10 cellular contexts compared by ENCODE assay signal in genomic region chr2:219124379-219125110, GRCh38. TPM values are rescaled to one million over a fixed set of nuclear protein-coding genes. Genes with fewer than 3 reads are reported as not detected.
DNase-seq lines count a peak whose midpoint lies in the region; ATAC-seq, FAIRE-seq and TF ChIP-seq lines count a peak whose summit lies in the region.
"Had no signal": no experiment of that assay in that cellular context is flagged by ENCODE, and none has a peak within 500 bp of the region (broad histone marks: within the 10 kb centered on the region; RNA-seq: fewer than 3 reads in every experiment).

No MANE protein-coding gene starts in this region.

- H3K4me3 Mint-ChIP-seq in activated T-helper 17 cell treated with anti-CD3 and anti-CD28 coated beads, Interleukin-2, amount 50 U/mL, for 72 hours = no peak overlapping the region
- peak overlapping the region; percentile 31 for H3K4me3 Mint-ChIP-seq in type B pancreatic cell

- CTCF ChIA-PET in HepG2 (lab: Yijun Ruan, JAX; ENCODE audit: low intra/inter-chr PET ratio, low total read pairs) = no interaction called here

- ATAC-seq in left cardiac atrium (peak; percentile 36 to 50), HepG2 (no peak), gastroesophageal sphincter (no peak), HG02642 (IDR thresholded peaks at IDR 0.05; ENCODE audit: poor library complexity, unreplicated experiment) (no peak)
- ATAC-seq in activated T-helper 17 cell treated with anti-CD3 and anti-CD28 coated beads, Interleukin-2, amount 50 U/mL, for 72 hours (replicated peaks) = peak; percentile 17
- ATAC-seq: activated CD4-positive, CD25-positive, alpha-beta regulatory T cell treated with anti-CD3 and anti-CD28 coated beads, Interleukin-2, amount 50 U/mL, for 24 hours had no signal

- H3K4me3 ChIP-seq in HepG2 (replicated peaks in 1 of 3; ENCODE audit: insufficient read depth in 1 of 3, low read depth in 2 of 3, low read length in 3 of 3) (no peak overlapping the region), gastroesophageal sphincter (no peak overlapping the region)

- H3K9me3 Mint-ChIP-seq in activated T-helper 17 cell treated with anti-CD3 and anti-CD28 coated beads, Interleukin-2, amount 50 U/mL, for 72 hours = no peaks in the 10 kb centered on the region
- H3K9me3 Mint-ChIP-seq in type B pancreatic cell = no peaks in the 10 kb centered on the region

- peaks cover 23% of the 10 kb centered on the region for H4K20me1 ChIP-seq in HepG2 (ENCODE audit: insufficient read depth, low read length)

- H3K36me3 Mint-ChIP-seq in activated T-helper 17 cell treated with anti-CD3 and anti-CD28 coated beads, Interleukin-2, amount 50 U/mL, for 72 hours (ENCODE audit: low read depth) = peaks cover 5% of the 10 kb centered on the region
- peaks cover 10% of the 10 kb centered on the region for H3K36me3 Mint-ChIP-seq in type B pancreatic cell

- in situ Hi-C loops in HepG2 (cut with HindIII; ENCODE audit: extremely low pct_ligation_motif_present, low pct_unique_long_range_greater_than_20kb) = no loop called here

- H3K27me3 ChIP-seq in HepG2 (ENCODE audit: control insufficient read depth in 1 of 2, insufficient read depth in 2 of 2, low read length in 2 of 2) = no peaks in the 10 kb centered on the region
- H3K27me3 ChIP-seq in gastroesophageal sphincter = no peaks in the 10 kb centered on the region

- no peak for TF ChIP-seq EP300 in HepG2 (IDR thresholded peaks at IDR 0.05; ENCODE audit: low read depth in 2 of 2, low read length in 2 of 2)
- no peak for TF ChIP-seq EP300 in HepG2 (CRISPR knock-in tag; IDR thresholded peaks at IDR 0.05; ENCODE audit: borderline replicate concordance)
- no peak for TF ChIP-seq EP300 in gastroesophageal sphincter (IDR thresholded peaks at IDR 0.05)

- no peak overlapping the region for H2AFZ ChIP-seq in HepG2 (ENCODE audit: low read length)

- TF ChIP-seq CTCF in HepG2 (CRISPR knock-in tag; IDR thresholded peaks at IDR 0.05) (no peak), type B pancreatic cell (conservative IDR thresholded peaks at IDR 0.05) (no peak), gastroesophageal sphincter (IDR thresholded peaks at IDR 0.05) (no peak)

- no peaks in the 10 kb centered on the region for H3K9me3 ChIP-seq in HepG2 (ENCODE audit: low read length)
- no peaks in the 10 kb centered on the region for H3K9me3 ChIP-seq in gastroesophageal sphincter

- H3K79me2 ChIP-seq in HepG2 (ENCODE audit: insufficient read depth, low read length) = no peaks in the 10 kb centered on the region

- no peak overlapping the region for H3K4me2 ChIP-seq in HepG2 (ENCODE audit: low read depth, low read length)

- no peaks in the 10 kb centered on the region for H3K27me3 Mint-ChIP-seq in activated T-helper 17 cell treated with anti-CD3 and anti-CD28 coated beads, Interleukin-2, amount 50 U/mL, for 72 hours
- no peaks in the 10 kb centered on the region for H3K27me3 Mint-ChIP-seq in type B pancreatic cell

- no peak for FAIRE-seq in HepG2 (lab: Jason Lieb, UNC)

- peaks cover 16% of the 10 kb centered on the region for H3K4me1 Mint-ChIP-seq in activated T-helper 17 cell treated with anti-CD3 and anti-CD28 coated beads, Interleukin-2, amount 50 U/mL, for 72 hours
- H3K4me1 Mint-ChIP-seq in type B pancreatic cell (ENCODE audit: unreplicated experiment) = peaks cover 18% of the 10 kb centered on the region

- no peak overlapping the region for H3K9ac ChIP-seq in HepG2 (ENCODE audit: insufficient read depth, low read depth, low read length)

- H3K27ac ChIP-seq in HepG2 (ENCODE audit: extremely low read length, insufficient read depth, low read length) = no peak overlapping the region
- H3K27ac ChIP-seq in gastroesophageal sphincter = no peak overlapping the region

- DNase-seq in left cardiac atrium = no peak
- no peak for DNase-seq in cardiac septum (ENCODE audit: low spot score)
- no peak for DNase-seq in HepG2 (ENCODE audit: low spot score)
- no peak for DNase-seq in type B pancreatic cell (ENCODE audit: extremely low spot score, unreplicated experiment)
- DNase-seq in effector CD4-positive, alpha-beta T cell = no peak
- DNase-seq: COR-L47 had no signal

- WGBS in HepG2 (ENCODE audit: low lambda C conversion rate) = 86% methylated on average over 4 of the region's 4 CpGs
- 60 to 68% methylated on average over 4 of the region's 4 CpGs for WGBS in gastroesophageal sphincter (ENCODE audit: low coverage in 1 of 2), 2 donors

- H3K36me3 ChIP-seq in HepG2 (replicated peaks in 1 of 2; ENCODE audit: control insufficient read depth in 1 of 2, insufficient read depth in 2 of 2, low read length in 2 of 2) (no peaks in the 10 kb centered on the region; a peak in 1 of 5 replicates), gastroesophageal sphincter (no peaks in the 10 kb centered on the region)

- peak overlapping the region; percentile 69 for H3K27ac Mint-ChIP-seq in activated T-helper 17 cell treated with anti-CD3 and anti-CD28 coated beads, Interleukin-2, amount 50 U/mL, for 72 hours
- peak overlapping the region; percentile 75 for H3K27ac Mint-ChIP-seq in type B pancreatic cell

- POLR2A ChIA-PET in HepG2 (lab: Yijun Ruan, JAX) = no interaction called here

- H3K4me1 ChIP-seq in HepG2 (ENCODE audit: insufficient read depth, low read length) (peaks cover 57% of the 10 kb centered on the region), gastroesophageal sphincter (peaks cover 0 to 26% (median 0%) of the 10 kb centered on the region in 3 donors)

- no peak for TF ChIP-seq RAD21 in HepG2 (CRISPR knock-in tag; IDR thresholded peaks at IDR 0.05)

- no peak for TF ChIP-seq POLR2A in HepG2 (IDR thresholded peaks at IDR 0.05; ENCODE audit: insufficient read depth in 1 of 2, low read depth in 2 of 2, low read length in 2 of 2)
- TF ChIP-seq POLR2A in gastroesophageal sphincter (IDR thresholded peaks at IDR 0.05) = no peak

- intact Hi-C loops in left cardiac atrium (cut with DNase I) = loop anchor here in 1 of 2 donors (5.0 kb wide), 1 partner anchor 67 kb away; no protein-coding TSS in a partner anchor
- intact Hi-C loops in cardiac septum (cut with DNase I) = no loop called here
- intact Hi-C loops in HepG2 (cut with micrococcal nuclease; ENCODE audit: unreplicated experiment) = no loop called here

- BruUV-seq in HepG2 (replicated peaks; lab: Mats Ljungman, UMichigan) = no TSS peak

RNA-seq across cellular contexts. Expression of gene NHEJ1, which starts 36.1 kb away (rescaled TPM):
- total RNA-seq in left cardiac atrium (1 to 10 TPM; 4.7 to 6.9 TPM), cardiac septum (6.7 TPM), HepG2 (2016; rRNA removed; fragmentation: Illumina TruSeq; extraction: Trizol) (30.7 and 42.1 TPM in 2 replicates), type B pancreatic cell (ENCODE audit: low replicate concordance) (17.9 and 19.6 TPM in 2 replicates), gastroesophageal sphincter (10 to 100 TPM; 12.8 to 25.5 (median 17.4) TPM)
- total RNA-seq in activated T-helper 17 cell treated with anti-CD3 and anti-CD28 coated beads, Interleukin-2, amount 50 U/mL, for 72 hours = 10 to 100 TPM; 24.1 to 26.6 TPM
- 6.5 and 7.7 TPM in 2 replicates for total RNA-seq in HepG2 (2016; cell fraction: cytosol; rRNA removed; fragmentation: Illumina TruSeq; extraction: Trizol; ENCODE audit: low read depth)
- total RNA-seq in HepG2 (2016; cell fraction: insoluble cytoplasmic fraction; rRNA removed; fragmentation: Illumina TruSeq; extraction: Trizol) = 30.0 and 42.5 TPM in 2 replicates
- total RNA-seq in HepG2 (2016; cell fraction: membrane; rRNA removed; fragmentation: Illumina TruSeq; extraction: Trizol) = 17.1 and 17.3 TPM in 2 replicates
- total RNA-seq in HepG2 (2016; cell fraction: nucleus; rRNA removed; fragmentation: Illumina TruSeq; extraction: Trizol) = 16.1 and 17.3 TPM in 2 replicates
- polyA plus RNA-seq in HepG2 (2011; rRNA removed) = 23.8 and 30.0 TPM in 2 replicates
- polyA plus RNA-seq in HepG2 (2011; cell fraction: cytosol; rRNA removed) = 23.3 and 26.7 TPM in 2 replicates
- 12.3 and 14.8 TPM in 2 replicates for polyA plus RNA-seq in HepG2 (2011; cell fraction: nucleus; rRNA removed)
- 20.2 and 22.8 TPM in 2 replicates for polyA plus RNA-seq in HepG2 (2012)
- 5.5 and 6.1 TPM in 2 replicates for polyA plus RNA-seq in HepG2 (2016; cell fraction: cytosol; fragmentation: Illumina TruSeq; extraction: Trizol; ENCODE audit: low read depth)
- polyA plus RNA-seq in HepG2 (2016; cell fraction: insoluble cytoplasmic fraction; fragmentation: Illumina TruSeq; extraction: Trizol; ENCODE audit: low read depth) = 35.8 and 40.0 TPM in 2 replicates
- 11.3 and 13.4 TPM in 2 replicates for polyA plus RNA-seq in HepG2 (2016; cell fraction: membrane; fragmentation: Illumina TruSeq; extraction: Trizol; ENCODE audit: low read depth)
- polyA plus RNA-seq in HepG2 (2016; cell fraction: nucleus; fragmentation: Illumina TruSeq; extraction: Trizol; ENCODE audit: insufficient read depth, low read depth) = 14.3 and 14.5 TPM in 2 replicates
- polyA minus RNA-seq in HepG2 (2011; rRNA and poly(A)+ RNA removed; ENCODE audit: low replicate concordance) = 47.0 and 114 TPM in 2 replicates
- 20.4 and 25.8 TPM in 2 replicates for polyA minus RNA-seq in HepG2 (2011; cell fraction: cytosol; rRNA and poly(A)+ RNA removed)
- 19.6 and 28.0 TPM in 2 replicates for polyA minus RNA-seq in HepG2 (2011; cell fraction: nucleus; rRNA and poly(A)+ RNA removed)

RNA-seq across cellular contexts. Expression of gene SLC23A3, which starts 45.3 kb away (rescaled TPM):
- total RNA-seq in left cardiac atrium (under 1 TPM; 0.47 to 0.50 TPM), cardiac septum (0.48 TPM), HepG2 (2016; rRNA removed; fragmentation: Illumina TruSeq; extraction: Trizol) (0.38 TPM in 1 of 2 replicates, not detected in the other), type B pancreatic cell (ENCODE audit: low replicate concordance) (5.5 and 6.1 TPM in 2 replicates), gastroesophageal sphincter (1 to 10 TPM in 1 of 4 donors, under 1 TPM in 2, not detected in 1; 0.23 to 1.1 (median 0.27) TPM)
- total RNA-seq in activated T-helper 17 cell treated with anti-CD3 and anti-CD28 coated beads, Interleukin-2, amount 50 U/mL, for 72 hours = 1 to 10 TPM; 2.9 to 7.7 TPM
- total RNA-seq in HepG2 (2016; cell fraction: cytosol; rRNA removed; fragmentation: Illumina TruSeq; extraction: Trizol; ENCODE audit: low read depth) = 0.40 and 0.71 TPM in 2 replicates
- total RNA-seq in HepG2 (2016; cell fraction: insoluble cytoplasmic fraction; rRNA removed; fragmentation: Illumina TruSeq; extraction: Trizol) = 0.37 TPM in 1 of 2 replicates, not detected in the other
- total RNA-seq in HepG2 (2016; cell fraction: membrane; rRNA removed; fragmentation: Illumina TruSeq; extraction: Trizol) = 0.21 and 0.37 TPM in 2 replicates
- 0.34 and 0.56 TPM in 2 replicates for total RNA-seq in HepG2 (2016; cell fraction: nucleus; rRNA removed; fragmentation: Illumina TruSeq; extraction: Trizol)
- polyA plus RNA-seq in HepG2 (2011; rRNA removed) = 0.78 and 2.1 TPM in 2 replicates
- 0.10 and 0.12 TPM in 2 replicates for polyA plus RNA-seq in HepG2 (2011; cell fraction: cytosol; rRNA removed)
- polyA plus RNA-seq in HepG2 (2011; cell fraction: nucleus; rRNA removed) = 7.7 and 12.3 TPM in 2 replicates
- polyA plus RNA-seq in HepG2 (2012) = 0.89 and 1.8 TPM in 2 replicates
- polyA plus RNA-seq in HepG2 (2016; cell fraction: cytosol; fragmentation: Illumina TruSeq; extraction: Trizol; ENCODE audit: low read depth) = not detected in 2 replicates
- polyA plus RNA-seq in HepG2 (2016; cell fraction: insoluble cytoplasmic fraction; fragmentation: Illumina TruSeq; extraction: Trizol; ENCODE audit: low read depth) = not detected in 2 replicates
- not detected in 2 replicates for polyA plus RNA-seq in HepG2 (2016; cell fraction: membrane; fragmentation: Illumina TruSeq; extraction: Trizol; ENCODE audit: low read depth)
- 2.0 and 2.1 TPM in 2 replicates for polyA plus RNA-seq in HepG2 (2016; cell fraction: nucleus; fragmentation: Illumina TruSeq; extraction: Trizol; ENCODE audit: insufficient read depth, low read depth)
- 2.2 and 2.4 TPM in 2 replicates for polyA minus RNA-seq in HepG2 (2011; rRNA and poly(A)+ RNA removed; ENCODE audit: low replicate concordance)
- polyA minus RNA-seq in HepG2 (2011; cell fraction: cytosol; rRNA and poly(A)+ RNA removed) = 0.30 TPM in 1 of 2 replicates, not detected in the other
- 3.2 and 5.2 TPM in 2 replicates for polyA minus RNA-seq in HepG2 (2011; cell fraction: nucleus; rRNA and poly(A)+ RNA removed)

RNA-seq across cellular contexts. Expression of gene CNPPD1, which starts 52.2 kb away (rescaled TPM):
- total RNA-seq in left cardiac atrium (10 to 100 TPM; 46.9 to 56.9 TPM), cardiac septum (67.6 TPM), HepG2 (2016; rRNA removed; fragmentation: Illumina TruSeq; extraction: Trizol) (24.8 and 35.5 TPM in 2 replicates), type B pancreatic cell (ENCODE audit: low replicate concordance) (37.8 and 54.0 TPM in 2 replicates), gastroesophageal sphincter (10 to 100 TPM; 50.6 to 82.0 (median 66.0) TPM)
- 10 to 100 TPM; 60.4 to 67.0 TPM for total RNA-seq in activated T-helper 17 cell treated with anti-CD3 and anti-CD28 coated beads, Interleukin-2, amount 50 U/mL, for 72 hours
- 5.6 and 5.7 TPM in 2 replicates for total RNA-seq in HepG2 (2016; cell fraction: cytosol; rRNA removed; fragmentation: Illumina TruSeq; extraction: Trizol; ENCODE audit: low read depth)
- 24.2 and 37.7 TPM in 2 replicates for total RNA-seq in HepG2 (2016; cell fraction: insoluble cytoplasmic fraction; rRNA removed; fragmentation: Illumina TruSeq; extraction: Trizol)
- 10.3 and 10.6 TPM in 2 replicates for total RNA-seq in HepG2 (2016; cell fraction: membrane; rRNA removed; fragmentation: Illumina TruSeq; extraction: Trizol)
- 27.6 TPM in 2 replicates for total RNA-seq in HepG2 (2016; cell fraction: nucleus; rRNA removed; fragmentation: Illumina TruSeq; extraction: Trizol)
- polyA plus RNA-seq in HepG2 (2011; rRNA removed) = 49.4 and 60.7 TPM in 2 replicates
- 45.0 and 48.2 TPM in 2 replicates for polyA plus RNA-seq in HepG2 (2011; cell fraction: cytosol; rRNA removed)
- 83.0 and 83.9 TPM in 2 replicates for polyA plus RNA-seq in HepG2 (2011; cell fraction: nucleus; rRNA removed)
- polyA plus RNA-seq in HepG2 (2012) = 34.1 and 38.6 TPM in 2 replicates
- 5.2 and 5.3 TPM in 2 replicates for polyA plus RNA-seq in HepG2 (2016; cell fraction: cytosol; fragmentation: Illumina TruSeq; extraction: Trizol; ENCODE audit: low read depth)
- 27.2 and 31.3 TPM in 2 replicates for polyA plus RNA-seq in HepG2 (2016; cell fraction: insoluble cytoplasmic fraction; fragmentation: Illumina TruSeq; extraction: Trizol; ENCODE audit: low read depth)
- polyA plus RNA-seq in HepG2 (2016; cell fraction: membrane; fragmentation: Illumina TruSeq; extraction: Trizol; ENCODE audit: low read depth) = 8.6 and 9.8 TPM in 2 replicates
- polyA plus RNA-seq in HepG2 (2016; cell fraction: nucleus; fragmentation: Illumina TruSeq; extraction: Trizol; ENCODE audit: insufficient read depth, low read depth) = 62.0 and 62.4 TPM in 2 replicates
- polyA minus RNA-seq in HepG2 (2011; rRNA and poly(A)+ RNA removed; ENCODE audit: low replicate concordance) = 12.3 and 51.1 TPM in 2 replicates
- 13.9 and 15.4 TPM in 2 replicates for polyA minus RNA-seq in HepG2 (2011; cell fraction: cytosol; rRNA and poly(A)+ RNA removed)
- polyA minus RNA-seq in HepG2 (2011; cell fraction: nucleus; rRNA and poly(A)+ RNA removed) = 14.2 and 14.8 TPM in 2 replicates

RNA-seq across cellular contexts. Expression of gene RETREG2, which starts 53.5 kb away (rescaled TPM):
- 10 to 100 TPM; 43.4 to 46.0 TPM for total RNA-seq in left cardiac atrium
- total RNA-seq in cardiac septum = 31.2 TPM
- 100 to 1,000 TPM; 104 to 148 TPM for total RNA-seq in activated T-helper 17 cell treated with anti-CD3 and anti-CD28 coated beads, Interleukin-2, amount 50 U/mL, for 72 hours
- 59.7 and 86.0 TPM in 2 replicates for total RNA-seq in HepG2 (2016; rRNA removed; fragmentation: Illumina TruSeq; extraction: Trizol)
- total RNA-seq in HepG2 (2016; cell fraction: cytosol; rRNA removed; fragmentation: Illumina TruSeq; extraction: Trizol; ENCODE audit: low read depth) = 29.5 and 34.8 TPM in 2 replicates
- total RNA-seq in HepG2 (2016; cell fraction: insoluble cytoplasmic fraction; rRNA removed; fragmentation: Illumina TruSeq; extraction: Trizol) = 56.6 and 88.6 TPM in 2 replicates
- 119 and 127 TPM in 2 replicates for total RNA-seq in HepG2 (2016; cell fraction: membrane; rRNA removed; fragmentation: Illumina TruSeq; extraction: Trizol)
- 52.2 and 63.7 TPM in 2 replicates for total RNA-seq in HepG2 (2016; cell fraction: nucleus; rRNA removed; fragmentation: Illumina TruSeq; extraction: Trizol)
- 134 and 137 TPM in 2 replicates for polyA plus RNA-seq in HepG2 (2011; rRNA removed)
- 145 and 149 TPM in 2 replicates for polyA plus RNA-seq in HepG2 (2011; cell fraction: cytosol; rRNA removed)
- polyA plus RNA-seq in HepG2 (2011; cell fraction: nucleus; rRNA removed) = 127 and 155 TPM in 2 replicates
- 82.7 and 89.2 TPM in 2 replicates for polyA plus RNA-seq in HepG2 (2012)
- 47.5 and 51.2 TPM in 2 replicates for polyA plus RNA-seq in HepG2 (2016; cell fraction: cytosol; fragmentation: Illumina TruSeq; extraction: Trizol; ENCODE audit: low read depth)
- 51.2 and 58.4 TPM in 2 replicates for polyA plus RNA-seq in HepG2 (2016; cell fraction: insoluble cytoplasmic fraction; fragmentation: Illumina TruSeq; extraction: Trizol; ENCODE audit: low read depth)
- polyA plus RNA-seq in HepG2 (2016; cell fraction: membrane; fragmentation: Illumina TruSeq; extraction: Trizol; ENCODE audit: low read depth) = 95.6 and 101 TPM in 2 replicates
- 84.0 and 89.2 TPM in 2 replicates for polyA plus RNA-seq in HepG2 (2016; cell fraction: nucleus; fragmentation: Illumina TruSeq; extraction: Trizol; ENCODE audit: insufficient read depth, low read depth)
- polyA minus RNA-seq in HepG2 (2011; rRNA and poly(A)+ RNA removed; ENCODE audit: low replicate concordance) = 148 and 315 TPM in 2 replicates
- polyA minus RNA-seq in HepG2 (2011; cell fraction: cytosol; rRNA and poly(A)+ RNA removed) = 63.9 and 70.8 TPM in 2 replicates
- 91.3 and 97.2 TPM in 2 replicates for polyA minus RNA-seq in HepG2 (2011; cell fraction: nucleus; rRNA and poly(A)+ RNA removed)
- 86.2 and 88.7 TPM in 2 replicates for total RNA-seq in type B pancreatic cell (ENCODE audit: low replicate concordance)
- 10 to 100 TPM; 49.8 to 63.7 (median 57.6) TPM for total RNA-seq in gastroesophageal sphincter

Comparison
In these comparisons a context has a peak if more than half of its experiments do, and no peak if none do; other contexts are left out.
1. ATAC-seq: peak in left cardiac atrium (2 of 2) and activated T-helper 17 cell treated with anti-CD3 and anti-CD28 coated beads, Interleukin-2, amount 50 U/mL, for 72 hours (single experiment); none in HepG2 (single experiment), gastroesophageal sphincter (single experiment) and HG02642 (single experiment).